In genomic region chr1:169070958-169071357, GRCh38 we compare ENCODE assay signal across 17 cellular contexts.
"Had no signal": no experiment of that assay in that cellular context is flagged by ENCODE, and none has a peak within 500 bp of the region (broad histone marks: within the 10 kb centered on the region; RNA-seq: fewer than 3 reads in every experiment).

No MANE protein-coding gene starts in this region.

- FAIRE-seq: bronchial epithelial cell, colon, endothelial cell of umbilical vein, small intestine, TTC549 had no signal

- H3K27me3 Mint-ChIP-seq: activated CD8-positive, alpha-beta memory T cell treated with anti-CD3 and anti-CD28 coated beads, Interleukin-2, amount 10 ng/mL, durations not matched to agents 7 days and 5 days; activated naive CD8-positive, alpha-beta T cell had no signal

- H3K9me3 ChIP-seq: thyroid gland, vagina had no signal

- H3K4me3 ChIP-seq: hepatocyte, thyroid gland, vagina had no signal

- H3K4me3 Mint-ChIP-seq: activated CD8-positive, alpha-beta memory T cell treated with anti-CD3 and anti-CD28 coated beads, Interleukin-2, amount 10 ng/mL, durations not matched to agents 7 days and 5 days; activated naive CD8-positive, alpha-beta T cell; activated T-cell treated with anti-CD3 and anti-CD28 coated beads, Interleukin-2, amount 50 U/mL, for 4 hours; T-helper 17 cell had no signal

- H3K4me2 ChIP-seq: hepatocyte had no signal

- H3K4me1 ChIP-seq: vagina had no signal

- DNase-seq: activated CD4-positive, alpha-beta T cell treated with anti-CD3 and anti-CD28 coated beads, Interleukin-2, amount 50 U/mL, for 4 hours; activated CD4-positive, CD25-positive, alpha-beta regulatory T cell treated with anti-CD3 and anti-CD28 coated beads, Interleukin-2, amount 50 U/mL, for 72 hours; activated CD8-positive, alpha-beta memory T cell treated with anti-CD3 and anti-CD28 coated beads, Interleukin-2, amount 10 ng/mL, durations not matched to agents 7 days and 5 days; activated effector memory CD4-positive, alpha-beta T cell treated with anti-CD3 and anti-CD28 coated beads, Interleukin-2, amount 50 U/mL, for 16 hours; activated T-cell treated with anti-CD3 and anti-CD28 coated beads, Interleukin-2, amount 50 U/mL, for 4 hours; anterior cingulate cortex; retina; small intestine; T-helper 17 cell; thyroid gland had no signal

- ATAC-seq: activated CD8-positive, alpha-beta memory T cell treated with anti-CD3 and anti-CD28 coated beads, Interleukin-2, amount 10 ng/mL, durations not matched to agents 7 days and 5 days; activated T-cell treated with anti-CD3 and anti-CD28 coated beads, Interleukin-2, amount 50 U/mL, for 4 hours; T-helper 17 cell had no signal

- H3K27ac Mint-ChIP-seq: activated CD8-positive, alpha-beta memory T cell treated with anti-CD3 and anti-CD28 coated beads, Interleukin-2, amount 10 ng/mL, durations not matched to agents 7 days and 5 days; activated naive CD8-positive, alpha-beta T cell; T-helper 17 cell had no signal

- H3K36me3 ChIP-seq: thyroid gland, vagina had no signal

- H3K4me1 Mint-ChIP-seq: activated CD8-positive, alpha-beta memory T cell treated with anti-CD3 and anti-CD28 coated beads, Interleukin-2, amount 10 ng/mL, durations not matched to agents 7 days and 5 days; T-helper 17 cell had no signal

- H3K27ac ChIP-seq: hepatocyte, thyroid gland, vagina had no signal

- H3K27me3 ChIP-seq: hepatocyte, thyroid gland, vagina had no signal

- H3K79me2 ChIP-seq: hepatocyte had no signal

- H2AFZ ChIP-seq: hepatocyte had no signal
